ENCODE assay signal across 8 cellular contexts in the genomic region with DNA sequence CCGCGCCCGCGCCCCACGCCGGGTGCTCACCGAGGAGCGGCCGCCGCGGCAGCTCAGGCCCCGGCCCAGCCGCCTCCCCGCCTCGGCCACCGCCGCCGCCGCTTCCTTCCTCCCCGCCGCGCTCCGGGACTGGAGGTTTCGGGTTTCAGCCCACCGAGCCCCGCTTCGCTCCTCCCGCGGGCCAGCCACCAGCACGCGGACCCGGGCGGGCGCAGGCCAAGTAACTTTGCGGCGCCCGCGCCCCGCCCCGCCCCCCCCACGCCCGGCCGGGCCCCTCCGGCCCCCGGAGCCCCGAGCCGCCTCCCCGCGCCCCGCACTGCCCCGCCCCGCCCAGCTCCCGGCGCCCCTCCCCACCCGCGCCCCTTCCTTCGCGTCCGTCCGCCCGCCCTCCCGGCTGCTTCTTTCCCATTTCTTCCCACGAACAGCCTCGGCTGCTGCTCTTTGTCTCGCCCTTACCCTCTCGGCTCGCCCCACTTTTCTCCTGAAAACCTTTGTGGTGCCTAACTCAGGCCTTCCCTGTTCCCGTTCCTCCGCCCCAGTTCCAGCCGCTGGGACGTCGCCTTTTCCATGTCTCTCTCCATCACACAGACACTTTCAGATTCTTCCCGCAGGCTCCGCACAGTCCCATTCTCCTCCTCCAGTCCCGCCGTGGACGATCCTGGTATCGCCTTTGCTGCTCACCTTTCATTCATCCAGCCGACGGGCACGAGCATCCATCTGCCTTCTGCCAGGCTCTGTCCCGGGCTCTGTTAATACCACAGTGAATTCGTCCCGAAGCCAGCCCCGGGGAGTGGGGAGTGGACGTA. TPM values are rescaled to one million over a fixed set of nuclear protein-coding genes. Genes with fewer than 3 reads are reported as not detected.
DNase-seq lines count a peak whose midpoint lies in the region; ATAC-seq and TF ChIP-seq lines count a peak whose summit lies in the region.

A gene with protein sequence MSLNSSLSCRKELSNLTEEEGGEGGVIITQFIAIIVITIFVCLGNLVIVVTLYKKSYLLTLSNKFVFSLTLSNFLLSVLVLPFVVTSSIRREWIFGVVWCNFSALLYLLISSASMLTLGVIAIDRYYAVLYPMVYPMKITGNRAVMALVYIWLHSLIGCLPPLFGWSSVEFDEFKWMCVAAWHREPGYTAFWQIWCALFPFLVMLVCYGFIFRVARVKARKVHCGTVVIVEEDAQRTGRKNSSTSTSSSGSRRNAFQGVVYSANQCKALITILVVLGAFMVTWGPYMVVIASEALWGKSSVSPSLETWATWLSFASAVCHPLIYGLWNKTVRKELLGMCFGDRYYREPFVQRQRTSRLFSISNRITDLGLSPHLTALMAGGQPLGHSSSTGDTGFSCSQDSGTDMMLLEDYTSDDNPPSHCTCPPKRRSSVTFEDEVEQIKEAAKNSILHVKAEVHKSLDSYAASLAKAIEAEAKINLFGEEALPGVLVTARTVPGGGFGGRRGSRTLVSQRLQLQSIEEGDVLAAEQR (minus strand): TSS at position 222 of the 806 bp plus-strand sequence. CDS start 32,080 bp downstream, outside the sequence.

- peak; percentile 42 for ATAC-seq in lung (ENCODE audit: insufficient read depth, low FRiP score)

- no peak for TF ChIP-seq CTCF in lung (IDR thresholded peaks at IDR 0.05; ENCODE audit: control extremely low read depth, extremely low read depth)

- peak within 1 kb of the TSS; percentile 3 to 65 for H3K27ac ChIP-seq in lung (ENCODE audit: low read depth in 1 of 2, low read length in 1 of 2)

- peaks cover 58% of the 10 kb centered on the region for H3K27me3 Mint-ChIP-seq in activated CD4-positive, alpha-beta T cell treated with anti-CD3 and anti-CD28 coated beads, Interleukin-2, amount 10 ng/mL, durations not matched to agents 24 days and 14 days
- peaks cover 45% of the 10 kb centered on the region for H3K27me3 Mint-ChIP-seq in stimulated activated naive CD8-positive, alpha-beta T cell treated with anti-CD3 and anti-CD28 coated beads, Interleukin-15, Interleukin-2, amounts not matched to agents 100 ng/mL and 50 ng/mL, for 24 hours

- peak within 1 kb of the TSS; percentile 91 for H3K4me3 Mint-ChIP-seq in activated CD4-positive, alpha-beta T cell treated with anti-CD3 and anti-CD28 coated beads, Interleukin-2, amount 10 ng/mL, durations not matched to agents 24 days and 14 days
- peak within 1 kb of the TSS; percentile 90 for H3K4me3 Mint-ChIP-seq in stimulated activated naive CD8-positive, alpha-beta T cell treated with anti-CD3 and anti-CD28 coated beads, Interleukin-15, Interleukin-2, amounts not matched to agents 100 ng/mL and 50 ng/mL, for 24 hours

- H3K36me3 Mint-ChIP-seq in activated CD4-positive, alpha-beta T cell treated with anti-CD3 and anti-CD28 coated beads, Interleukin-2, amount 10 ng/mL, durations not matched to agents 24 days and 14 days (ENCODE audit: low read depth) = peaks cover 4% of the 10 kb centered on the region
- H3K36me3 Mint-ChIP-seq in stimulated activated naive CD8-positive, alpha-beta T cell treated with anti-CD3 and anti-CD28 coated beads, Interleukin-15, Interleukin-2, amounts not matched to agents 100 ng/mL and 50 ng/mL, for 24 hours (ENCODE audit: low read depth) = no peaks in the 10 kb centered on the region

- WGBS in lung, 2 donors = 1 to 2% methylated on average over 39 to 86 of the region's 86 CpGs

- H3K9me3 ChIP-seq in endocrine pancreas (ENCODE audit: control insufficient read depth, low read length) = no peaks in the 10 kb centered on the region
- no peaks in the 10 kb centered on the region for H3K9me3 ChIP-seq in lung (ENCODE audit: control insufficient read depth in 2 of 2, insufficient read depth in 1 of 2, low read length in 1 of 2)

- DNase-seq in NCI-H1092 treated with DMSO at 0.1 percent for 48 hours (lab: John Stamatoyannopoulos, UW) = peak; percentile 32
- DNase-seq in NCI-H1092 (lab: John Stamatoyannopoulos, UW) = no peak
- DNase-seq in M059J (ENCODE audit: low read depth) = peak; percentile 70
- peak; percentile 79 for DNase-seq in activated CD4-positive, alpha-beta T cell treated with anti-CD3 and anti-CD28 coated beads, Interleukin-2, amount 10 ng/mL, durations not matched to agents 24 days and 14 days
- DNase-seq in lung (ENCODE audit: low spot score) = peak; percentile 38
- DNase-seq in superior temporal gyrus (ENCODE audit: extremely low spot score) = no peak

- intact Hi-C loops in activated CD4-positive, alpha-beta T cell treated with anti-CD3 and anti-CD28 coated beads, Interleukin-2, amount 10 ng/mL, durations not matched to agents 24 days and 14 days (cut with micrococcal nuclease) = loop anchor here (5.0 kb wide), 1 partner anchor 90 kb away; a partner anchor contains a TSS

- H3K9ac ChIP-seq in endocrine pancreas (ENCODE audit: control insufficient read depth, insufficient read depth, low read length) = peak within 1 kb of the TSS; percentile 56

- H3K4me3 ChIP-seq in endocrine pancreas (ENCODE audit: control insufficient read depth, insufficient read depth, low read length) (peak within 1 kb of the TSS; percentile 35), lung (peak within 1 kb of the TSS; percentile 77)

- no peaks in the 10 kb centered on the region for H3K4me1 ChIP-seq in endocrine pancreas (ENCODE audit: control insufficient read depth, insufficient read depth, low read length)
- peaks cover 0 to 2% of the 10 kb centered on the region in 2 donors for H3K4me1 ChIP-seq in lung (ENCODE audit: control insufficient read depth in 2 of 2, insufficient read depth in 2 of 2, low read length in 2 of 2)

- H3K27ac Mint-ChIP-seq in activated CD4-positive, alpha-beta T cell treated with anti-CD3 and anti-CD28 coated beads, Interleukin-2, amount 10 ng/mL, durations not matched to agents 24 days and 14 days = peak within 1 kb of the TSS; percentile 51
- peak within 1 kb of the TSS; percentile 85 for H3K27ac Mint-ChIP-seq in stimulated activated naive CD8-positive, alpha-beta T cell treated with anti-CD3 and anti-CD28 coated beads, Interleukin-15, Interleukin-2, amounts not matched to agents 100 ng/mL and 50 ng/mL, for 24 hours

- H3K4me1 Mint-ChIP-seq in activated CD4-positive, alpha-beta T cell treated with anti-CD3 and anti-CD28 coated beads, Interleukin-2, amount 10 ng/mL, durations not matched to agents 24 days and 14 days = peaks cover 15% of the 10 kb centered on the region
- peaks cover 39% of the 10 kb centered on the region for H3K4me1 Mint-ChIP-seq in stimulated activated naive CD8-positive, alpha-beta T cell treated with anti-CD3 and anti-CD28 coated beads, Interleukin-15, Interleukin-2, amounts not matched to agents 100 ng/mL and 50 ng/mL, for 24 hours (ENCODE audit: low read depth)

- no peaks in the 10 kb centered on the region for H3K9me3 Mint-ChIP-seq in activated CD4-positive, alpha-beta T cell treated with anti-CD3 and anti-CD28 coated beads, Interleukin-2, amount 10 ng/mL, durations not matched to agents 24 days and 14 days
- H3K9me3 Mint-ChIP-seq in stimulated activated naive CD8-positive, alpha-beta T cell treated with anti-CD3 and anti-CD28 coated beads, Interleukin-15, Interleukin-2, amounts not matched to agents 100 ng/mL and 50 ng/mL, for 24 hours = no peaks in the 10 kb centered on the region

- no peaks in the 10 kb centered on the region for H3K27me3 ChIP-seq in endocrine pancreas (ENCODE audit: control insufficient read depth, insufficient read depth, low read length)
- H3K27me3 ChIP-seq in lung (ENCODE audit: control insufficient read depth, insufficient read depth) = no peaks in the 10 kb centered on the region

- H3K36me3 ChIP-seq in endocrine pancreas (ENCODE audit: control insufficient read depth, insufficient read depth, low read length) (no peaks in the 10 kb centered on the region), lung (ENCODE audit: control insufficient read depth in 2 of 2, insufficient read depth in 2 of 2, low read length in 2 of 2) (no peaks in the 10 kb centered on the region)

RNA-seq across cellular contexts. Expression of the gene that starts here (rescaled TPM):
- 9.2 and 15.2 TPM in 2 replicates for total RNA-seq in M059J (2014; rRNA removed; shearing (Covaris generic))
- 0.51 and 0.85 TPM in 2 replicates for total RNA-seq in activated CD4-positive, alpha-beta T cell treated with anti-CD3 and anti-CD28 coated beads, Interleukin-2, amount 10 ng/mL, durations not matched to agents 24 days and 14 days
- total RNA-seq in lung = 10 to 100 TPM in 1 of 2 donors, 1 to 10 TPM in 1; 8.4 to 15.0 TPM
- polyA plus RNA-seq in lung = 1 to 10 TPM; 2.8 to 3.0 TPM

Comparison
In these comparisons a context has a peak if more than half of its experiments do, and no peak if none do; other contexts are left out.
1. DNase-seq: peak in NCI-H1092 treated with DMSO at 0.1 percent for 48 hours (single experiment), M059J (single experiment) and lung (single experiment); none in NCI-H1092 (single experiment) and superior temporal gyrus (single experiment).
2. Peak in DNase-seq in activated CD4-positive, alpha-beta T cell treated with anti-CD3 and anti-CD28 coated beads, Interleukin-2, amount 10 ng/mL, durations not matched to agents 24 days and 14 days; RNA of the gene not detected or under 1 TPM.